ENCODE assay signal across 8 cellular contexts in genomic region chr19:41263042-41263849, GRCh38. TPM values are rescaled to one million over a fixed set of nuclear protein-coding genes. Genes with fewer than 3 reads are reported as not detected.
DNase-seq lines count a peak whose midpoint lies in the region; ATAC-seq and TF ChIP-seq lines count a peak whose summit lies in the region.

No MANE protein-coding gene starts in this region.

- H2AK5ac ChIP-seq in mesendoderm (ENCODE audit: low read length) = peak overlapping the region; percentile 73

- peak overlapping the region; percentile 89 for H3K4me2 ChIP-seq in mesendoderm (ENCODE audit: low read length)

- H3K27ac Mint-ChIP-seq in activated CD4-positive, alpha-beta memory T cell treated with anti-CD3 and anti-CD28 coated beads for 36 hours = peak overlapping the region; percentile 100

- H3K27ac ChIP-seq in duodenal mucosa (ENCODE audit: low read depth, low read length) (peak overlapping the region; percentile 95), mesendoderm (ENCODE audit: low read depth, low read length) (peak overlapping the region; percentile 85)

- H3K4ac ChIP-seq in mesendoderm (ENCODE audit: low read depth, low read length) = peak overlapping the region; percentile 18

- H3K27me3 Mint-ChIP-seq in activated CD4-positive, alpha-beta memory T cell treated with anti-CD3 and anti-CD28 coated beads for 36 hours = peaks cover 4% of the 10 kb centered on the region

- H3K79me2 ChIP-seq in mesendoderm (ENCODE audit: control insufficient read depth, insufficient read depth, low read length) = peaks cover 40% of the 10 kb centered on the region

- H4K8ac ChIP-seq in mesendoderm (ENCODE audit: low read depth, low read length) = no peak overlapping the region

- H3K36me3 ChIP-seq in duodenal mucosa (ENCODE audit: control insufficient read depth in 1 of 2, insufficient read depth in 2 of 2, low read length in 2 of 2) (peaks cover 2 to 9% of the 10 kb centered on the region in 2 donors), mesendoderm (ENCODE audit: control insufficient read depth, insufficient read depth, low read length) (peaks cover 2% of the 10 kb centered on the region)

- peak overlapping the region; percentile 90 to 91 for H3K9ac ChIP-seq in duodenal mucosa (ENCODE audit: low read depth in 1 of 2, low read length in 2 of 2)
- H3K9ac ChIP-seq in mesendoderm (ENCODE audit: low read length) = peak overlapping the region; percentile 98

- CTCF ChIA-PET in activated CD4-positive, alpha-beta memory T cell treated with anti-CD3 and anti-CD28 coated beads for 36 hours (lab: Charles Lee) = interaction anchor here (0.9 to 9.3 kb wide), 18 partner anchors 8 to 300 kb away, joined by 3 to 118 read pairs (median 4); partner anchors contain the start of genes CCDC97 and DMAC2

- peak; percentile 75 for DNase-seq in GM12865 (ENCODE audit: low read depth)
- peak; percentile 57 for DNase-seq in NCI-H2196 treated with DMSO at 0.1 percent for 48 hours (lab: John Stamatoyannopoulos, UW; ENCODE audit: unreplicated experiment)
- DNase-seq in activated CD4-positive, alpha-beta memory T cell treated with anti-CD3 and anti-CD28 coated beads for 36 hours = peak; percentile 96
- peak; percentile 69 for DNase-seq in mesendoderm
- peak; percentile 48 to 65 for DNase-seq in stimulated activated CD8-positive, alpha-beta memory T cell treated with anti-CD3 and anti-CD28 coated beads, Interleukin-15, amount 100 ng/mL, for 4 hours (ENCODE audit: low read depth in 2 of 2)
- DNase-seq in ACHN = no peak

- peaks cover 44% of the 10 kb centered on the region for H3K4me1 Mint-ChIP-seq in activated CD4-positive, alpha-beta memory T cell treated with anti-CD3 and anti-CD28 coated beads for 36 hours (ENCODE audit: low read depth)

- peak overlapping the region; percentile 80 for H3K4me3 ChIP-seq in GM12865 (ENCODE audit: low read depth, low read length)
- peak overlapping the region; percentile 82 for H3K4me3 ChIP-seq in duodenal mucosa (ENCODE audit: low read depth in 1 of 2, low read length in 2 of 2)
- peak overlapping the region; percentile 90 for H3K4me3 ChIP-seq in mesendoderm (ENCODE audit: low read length)

- H3K18ac ChIP-seq in mesendoderm (ENCODE audit: low read length) = peak overlapping the region; percentile 24

- no CpG with 5 or more reads among the region's 46 CpGs for WGBS in mesendoderm (ENCODE audit: extremely low coverage, insufficient coverage, low lambda C conversion rate)

- peak overlapping the region; percentile 96 for H3K56ac ChIP-seq in mesendoderm (ENCODE audit: low read length)

- no peaks in the 10 kb centered on the region for H3K9me3 ChIP-seq in duodenal mucosa (ENCODE audit: control insufficient read depth in 1 of 2, low read length in 2 of 2)

- no peaks in the 10 kb centered on the region for H3K9me3 Mint-ChIP-seq in activated CD4-positive, alpha-beta memory T cell treated with anti-CD3 and anti-CD28 coated beads for 36 hours

- H3K36me3 Mint-ChIP-seq in activated CD4-positive, alpha-beta memory T cell treated with anti-CD3 and anti-CD28 coated beads for 36 hours = peaks cover 35% of the 10 kb centered on the region

- in situ Hi-C loops in ACHN (cut with HindIII; ENCODE audit: low pct_ligation_motif_present, low pct_unique_long_range_greater_than_20kb, low sequenced_read_pairs) = no loop called here

- TF ChIP-seq CTCF in GM12865 (IDR thresholded peaks at IDR 0.05; ENCODE audit: insufficient read depth, low read depth, low read length, missing control alignments) = no peak

- intact Hi-C loops in activated CD4-positive, alpha-beta memory T cell treated with anti-CD3 and anti-CD28 coated beads for 36 hours (cut with micrococcal nuclease) = loop anchor here (1.0 to 5.0 kb wide), 12 partner anchors 38 to 1861 kb away; partner anchors contain the start of genes ACTMAP, B9D2, BCKDHA and COQ8B

- H4K5ac ChIP-seq in mesendoderm (ENCODE audit: low read length) = peak overlapping the region; percentile 2

- peak overlapping the region; percentile 54 for H2BK5ac ChIP-seq in mesendoderm (ENCODE audit: low read length)

- peak; percentile 4 for ATAC-seq in HG02678 (IDR thresholded peaks at IDR 0.05; ENCODE audit: unreplicated experiment)

- H3K23ac ChIP-seq in mesendoderm (ENCODE audit: low read length) = no peak overlapping the region

- POLR2A ChIA-PET in activated CD4-positive, alpha-beta memory T cell treated with anti-CD3 and anti-CD28 coated beads for 36 hours (lab: Charles Lee) = interaction anchor here (1.0 to 4.9 kb wide), 12 partner anchors 35 to 798 kb away, joined by 3 to 97 read pairs (median 8); partner anchors contain the start of genes B9D2, BLVRB, CCDC97 and RAB4B

- peak overlapping the region; percentile 5 for H2BK120ac ChIP-seq in mesendoderm (ENCODE audit: low read depth, low read length)

- H3K4me1 ChIP-seq in duodenal mucosa (ENCODE audit: control insufficient read depth in 1 of 2, insufficient read depth in 2 of 2, low read length in 2 of 2) (peaks cover 27% of the 10 kb centered on the region in 2 donors), mesendoderm (ENCODE audit: control insufficient read depth, low read depth, low read length) (peaks cover 5% of the 10 kb centered on the region)

- H3K27me3 ChIP-seq in duodenal mucosa (ENCODE audit: control insufficient read depth in 1 of 2, insufficient read depth in 2 of 2, low read length in 2 of 2) = no peaks in the 10 kb centered on the region
- no peaks in the 10 kb centered on the region for H3K27me3 ChIP-seq in mesendoderm (ENCODE audit: insufficient read depth, low read length, poor library complexity)

- H2BK15ac ChIP-seq in mesendoderm (replicated peaks; ENCODE audit: low read depth) = no peak overlapping the region

- peak overlapping the region; percentile 97 for H3K4me3 Mint-ChIP-seq in activated CD4-positive, alpha-beta memory T cell treated with anti-CD3 and anti-CD28 coated beads for 36 hours

- peaks cover 4% of the 10 kb centered on the region for H3K79me1 ChIP-seq in mesendoderm (ENCODE audit: low read length)

RNA-seq across cellular contexts. Expression of gene HNRNPUL1, which starts 0.9 kb away (rescaled TPM):
- total RNA-seq in activated CD4-positive, alpha-beta memory T cell treated with anti-CD3 and anti-CD28 coated beads for 36 hours = 100 to 1,000 TPM; 290 to 295 TPM
- polyA plus RNA-seq in mesendoderm (2013, experiment 1 of 2) = 241 TPM
- 240 TPM for polyA plus RNA-seq in mesendoderm (2013, experiment 2 of 2)

RNA-seq across cellular contexts. Expression of gene AXL, which starts 44.2 kb away (rescaled TPM):
- under 1 TPM; 0.17 to 0.31 TPM for total RNA-seq in activated CD4-positive, alpha-beta memory T cell treated with anti-CD3 and anti-CD28 coated beads for 36 hours
- 17.2 TPM for polyA plus RNA-seq in mesendoderm (2013, experiment 1 of 2)
- 18.3 TPM for polyA plus RNA-seq in mesendoderm (2013, experiment 2 of 2)

RNA-seq across cellular contexts. Expression of gene CCDC97, which starts 46.7 kb away (rescaled TPM):
- total RNA-seq in activated CD4-positive, alpha-beta memory T cell treated with anti-CD3 and anti-CD28 coated beads for 36 hours = 10 to 100 TPM; 20.5 to 23.4 TPM
- 33.2 TPM for polyA plus RNA-seq in mesendoderm (2013, experiment 1 of 2)
- 32.2 TPM for polyA plus RNA-seq in mesendoderm (2013, experiment 2 of 2)
